9 cellular contexts compared by ENCODE assay signal in the genomic region with DNA sequence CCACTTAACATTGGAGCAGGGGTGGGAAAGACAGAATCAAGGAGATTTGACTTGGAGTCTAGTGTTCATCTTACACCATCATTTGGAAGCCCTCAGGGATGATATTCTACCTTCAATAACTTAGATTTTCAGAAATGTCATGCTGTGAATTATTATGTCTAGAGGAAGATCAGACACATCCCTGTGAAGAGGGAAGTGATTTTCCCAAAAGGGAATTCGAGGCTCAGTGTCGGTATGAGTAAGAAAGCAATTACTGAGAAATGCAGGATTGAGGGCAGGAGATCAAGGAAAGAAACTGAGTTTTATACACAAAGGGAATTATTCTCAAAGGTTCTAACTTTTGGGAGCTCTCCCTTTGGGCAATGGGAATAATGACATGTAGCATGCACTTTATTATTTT.
"Had no signal": no experiment of that assay in that cellular context is flagged by ENCODE, and none has a peak within 500 bp of the region (broad histone marks: within the 10 kb centered on the region; RNA-seq: fewer than 3 reads in every experiment).

No MANE protein-coding gene starts in this region.

- DNase-seq: GM23248, H9, HCEC 1CT, HFFc6, KG1 had no signal

- ATAC-seq: HepG2 had no signal

- H3K9ac ChIP-seq: GM23248 had no signal

- H3K27ac ChIP-seq: GM23248, HL-60 had no signal

- H3K4me3 ChIP-seq: GM23248 had no signal

- H2AFZ ChIP-seq: GM23248 had no signal

- FAIRE-seq: H1, H54, HepG2 had no signal
